8 cellular contexts compared by ENCODE assay signal in the genomic region with DNA sequence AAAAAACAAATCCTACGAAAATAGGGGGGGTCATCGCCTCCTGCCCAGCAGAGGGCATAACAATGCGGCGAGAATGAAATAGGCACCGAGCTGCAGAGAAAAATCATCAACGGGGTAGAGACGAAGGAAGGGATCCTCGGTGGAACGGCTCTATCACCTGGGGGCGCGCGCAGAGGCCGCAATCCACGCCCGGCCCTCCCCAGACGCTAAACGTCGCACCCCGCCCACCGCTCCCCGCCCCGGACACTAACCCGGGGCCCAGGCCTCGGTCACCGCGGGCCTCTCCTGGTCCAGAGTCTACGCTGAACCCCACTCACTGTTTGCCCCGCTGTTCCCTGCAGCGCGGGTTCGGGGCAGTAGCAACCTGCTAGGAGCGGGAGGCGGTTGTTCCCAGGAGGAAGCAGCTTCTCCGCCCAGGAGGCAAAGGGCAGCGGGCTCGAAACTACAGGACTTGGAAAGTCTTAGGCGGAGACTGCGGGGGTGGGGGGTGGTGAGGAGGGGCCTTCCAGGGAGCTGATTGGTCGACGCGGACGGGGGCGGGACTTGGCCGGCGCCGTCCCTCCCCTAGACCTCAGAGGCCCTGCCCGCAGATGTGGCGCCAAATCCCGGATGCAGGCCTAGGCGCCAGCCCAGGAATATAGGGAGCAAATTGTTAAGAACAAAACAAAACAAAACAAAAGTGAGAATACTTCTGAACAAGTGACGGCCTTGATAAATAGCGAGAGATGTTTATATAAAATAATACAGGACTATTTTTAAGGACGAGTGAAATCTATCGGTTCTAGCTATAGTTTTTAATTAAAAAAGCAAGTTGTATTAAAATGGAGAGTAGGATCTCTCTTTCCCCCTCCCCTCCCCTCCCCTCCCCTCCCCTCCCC. TPM values are rescaled to one million over a fixed set of nuclear protein-coding genes. Genes with fewer than 3 reads are reported as not detected.
A peak's percentile ranks its signal among the peaks of the same experiment; 100 is the strongest.
DNase-seq lines count a peak whose midpoint lies in the region; ATAC-seq and TF ChIP-seq lines count a peak whose summit lies in the region.

A gene with protein sequence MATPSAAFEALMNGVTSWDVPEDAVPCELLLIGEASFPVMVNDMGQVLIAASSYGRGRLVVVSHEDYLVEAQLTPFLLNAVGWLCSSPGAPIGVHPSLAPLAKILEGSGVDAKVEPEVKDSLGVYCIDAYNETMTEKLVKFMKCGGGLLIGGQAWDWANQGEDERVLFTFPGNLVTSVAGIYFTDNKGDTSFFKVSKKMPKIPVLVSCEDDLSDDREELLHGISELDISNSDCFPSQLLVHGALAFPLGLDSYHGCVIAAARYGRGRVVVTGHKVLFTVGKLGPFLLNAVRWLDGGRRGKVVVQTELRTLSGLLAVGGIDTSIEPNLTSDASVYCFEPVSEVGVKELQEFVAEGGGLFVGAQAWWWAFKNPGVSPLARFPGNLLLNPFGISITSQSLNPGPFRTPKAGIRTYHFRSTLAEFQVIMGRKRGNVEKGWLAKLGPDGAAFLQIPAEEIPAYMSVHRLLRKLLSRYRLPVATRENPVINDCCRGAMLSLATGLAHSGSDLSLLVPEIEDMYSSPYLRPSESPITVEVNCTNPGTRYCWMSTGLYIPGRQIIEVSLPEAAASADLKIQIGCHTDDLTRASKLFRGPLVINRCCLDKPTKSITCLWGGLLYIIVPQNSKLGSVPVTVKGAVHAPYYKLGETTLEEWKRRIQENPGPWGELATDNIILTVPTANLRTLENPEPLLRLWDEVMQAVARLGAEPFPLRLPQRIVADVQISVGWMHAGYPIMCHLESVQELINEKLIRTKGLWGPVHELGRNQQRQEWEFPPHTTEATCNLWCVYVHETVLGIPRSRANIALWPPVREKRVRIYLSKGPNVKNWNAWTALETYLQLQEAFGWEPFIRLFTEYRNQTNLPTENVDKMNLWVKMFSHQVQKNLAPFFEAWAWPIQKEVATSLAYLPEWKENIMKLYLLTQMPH (minus strand): TSS at position 467 of the 878 bp plus-strand sequence. CDS start 25,568 bp downstream, outside the sequence.

- peak within 1 kb of the TSS; percentile 97 for H3K27ac ChIP-seq in GM23248

- H3K4me2 ChIP-seq in GM23248 (ENCODE audit: unreplicated experiment) = peak within 1 kb of the TSS; percentile 94

- H3K9me3 ChIP-seq in GM23248 (ENCODE audit: low read depth) = no peaks in the 10 kb centered on the region

- intact Hi-C loops in activated T-helper 2 cell treated with anti-CD3 and anti-CD28 coated beads, Interferon-gamma antibody, Interleukin-2, Interleukin-4, amounts not matched to agents 10 μg/mL and 5 μg/mL and 100 μg/mL, durations not matched to agents 14 hours and 24 hours and 36 hours (cut with micrococcal nuclease) = loop anchor here (1.0 to 5.0 kb wide), 2 partner anchors 9 to 225 kb away; no protein-coding TSS in a partner anchor

- H3F3A ChIP-seq in GM23248 (ENCODE audit: insufficient read depth) = peaks cover 13% of the 10 kb centered on the region

- H3K4me1 Mint-ChIP-seq in activated T-helper 2 cell treated with anti-CD3 and anti-CD28 coated beads, Interferon-gamma antibody, Interleukin-2, Interleukin-4, amounts not matched to agents 10 μg/mL and 5 μg/mL and 100 μg/mL, durations not matched to agents 14 hours and 24 hours and 36 hours (ENCODE audit: low read depth) = peaks cover 23% of the 10 kb centered on the region
- peaks cover 14 to 28% of the 10 kb centered on the region in 2 donors for H3K4me1 Mint-ChIP-seq in natural killer cell treated with Interleukin-12 subunit alpha and Interleukin-12 subunit beta and Interleukin-15 and Interleukin-18, amount 100 ng/mL, for 72 hours (ENCODE audit: low read depth in 2 of 2)

- TF ChIP-seq CTCF in fibroblast of mammary gland (conservative IDR thresholded peaks at IDR 0.05; ENCODE audit: control insufficient read depth, insufficient read depth, low read depth, low read length) = peak; percentile 23

- H3K36me3 ChIP-seq in GM23248 (ENCODE audit: low read depth) = no peaks in the 10 kb centered on the region

- peak; percentile 98 for ATAC-seq in natural killer cell treated with Interleukin-12 subunit alpha and Interleukin-12 subunit beta and Interleukin-15 and Interleukin-18, amount 100 ng/mL, for 72 hours
- peak; percentile 95 for ATAC-seq in stimulated activated naive CD8-positive, alpha-beta T cell treated with anti-CD3 and anti-CD28 coated beads, Interleukin-15, Interleukin-2, amounts not matched to agents 100 U/mL and 50 U/mL, for 24 hours

- 2 to 3% methylated on average over 50 to 53 of the region's 54 CpGs for WGBS in GM23248 (ENCODE audit: low coverage in 1 of 2, low lambda C conversion rate in 2 of 2, missing lambda C conversion rate in 2 of 2), 2 experiments

- no peaks in the 10 kb centered on the region for H3K9me3 Mint-ChIP-seq in activated T-helper 2 cell treated with anti-CD3 and anti-CD28 coated beads, Interferon-gamma antibody, Interleukin-2, Interleukin-4, amounts not matched to agents 10 μg/mL and 5 μg/mL and 100 μg/mL, durations not matched to agents 14 hours and 24 hours and 36 hours
- H3K9me3 Mint-ChIP-seq in natural killer cell treated with Interleukin-12 subunit alpha and Interleukin-12 subunit beta and Interleukin-15 and Interleukin-18, amount 100 ng/mL, for 72 hours = no peaks in the 10 kb centered on the region

- peaks cover 22% of the 10 kb centered on the region for H3K4me1 ChIP-seq in GM23248 (ENCODE audit: insufficient read depth)

- H3K9me2 ChIP-seq in GM23248 (ENCODE audit: insufficient read depth) = no peaks in the 10 kb centered on the region; the same call in 1 of the 2 replicates

- no peaks in the 10 kb centered on the region for H4K20me1 ChIP-seq in GM23248 (ENCODE audit: insufficient read depth)

- H3K4me3 Mint-ChIP-seq in activated T-helper 2 cell treated with anti-CD3 and anti-CD28 coated beads, Interferon-gamma antibody, Interleukin-2, Interleukin-4, amounts not matched to agents 10 μg/mL and 5 μg/mL and 100 μg/mL, durations not matched to agents 14 hours and 24 hours and 36 hours (ENCODE audit: low read depth) = peak within 1 kb of the TSS; percentile 94
- H3K4me3 Mint-ChIP-seq in natural killer cell treated with Interleukin-12 subunit alpha and Interleukin-12 subunit beta and Interleukin-15 and Interleukin-18, amount 100 ng/mL, for 72 hours = peak within 1 kb of the TSS; percentile 94

- H2AFZ ChIP-seq in GM23248 = peak within 1 kb of the TSS; percentile 95

- H3K4me3 ChIP-seq in GM23248 (peak within 1 kb of the TSS; percentile 98), fibroblast of mammary gland (ENCODE audit: control insufficient read depth, low read depth, low read length) (peak within 1 kb of the TSS; percentile 82)

- H3K27me3 Mint-ChIP-seq in activated T-helper 2 cell treated with anti-CD3 and anti-CD28 coated beads, Interferon-gamma antibody, Interleukin-2, Interleukin-4, amounts not matched to agents 10 μg/mL and 5 μg/mL and 100 μg/mL, durations not matched to agents 14 hours and 24 hours and 36 hours (ENCODE audit: low read depth) = no peaks in the 10 kb centered on the region
- peaks cover 0 to 4% of the 10 kb centered on the region in 2 donors for H3K27me3 Mint-ChIP-seq in natural killer cell treated with Interleukin-12 subunit alpha and Interleukin-12 subunit beta and Interleukin-15 and Interleukin-18, amount 100 ng/mL, for 72 hours

- peak within 1 kb of the TSS; percentile 78 for H3K27ac Mint-ChIP-seq in activated T-helper 2 cell treated with anti-CD3 and anti-CD28 coated beads, Interferon-gamma antibody, Interleukin-2, Interleukin-4, amounts not matched to agents 10 μg/mL and 5 μg/mL and 100 μg/mL, durations not matched to agents 14 hours and 24 hours and 36 hours
- H3K27ac Mint-ChIP-seq in natural killer cell treated with Interleukin-12 subunit alpha and Interleukin-12 subunit beta and Interleukin-15 and Interleukin-18, amount 100 ng/mL, for 72 hours = peak within 1 kb of the TSS; percentile 66 to 86

- DNase-seq in EL (peak; percentile 95), GM23248 (peak; percentile 98), Kasumi-1 (lab: John Stamatoyannopoulos, UW) (peak; percentile 86 to 90), RPMI8226 (peak; percentile 96), fibroblast of mammary gland (ENCODE audit: low read depth) (peak; percentile 92)
- DNase-seq in activated T-helper 2 cell treated with anti-CD3 and anti-CD28 coated beads, Interferon-gamma antibody, Interleukin-2, Interleukin-4, amounts not matched to agents 10 μg/mL and 5 μg/mL and 100 μg/mL, durations not matched to agents 14 hours and 24 hours and 36 hours (ENCODE audit: low spot score) = peak; percentile 79
- DNase-seq in natural killer cell treated with Interleukin-12 subunit alpha and Interleukin-12 subunit beta and Interleukin-15 and Interleukin-18, amount 100 ng/mL, for 72 hours (ENCODE audit: low spot score) = peak; percentile 92
- DNase-seq in stimulated activated naive CD8-positive, alpha-beta T cell treated with anti-CD3 and anti-CD28 coated beads, Interleukin-15, Interleukin-2, amounts not matched to agents 100 U/mL and 50 U/mL, for 24 hours = peak; percentile 93

- H3K79me2 ChIP-seq in GM23248 (ENCODE audit: insufficient read depth) = peaks cover 45% of the 10 kb centered on the region

- H3K27me3 ChIP-seq in GM23248 (replicated peaks; ENCODE audit: insufficient read depth) = no peaks in the 10 kb centered on the region

- H3K9ac ChIP-seq in GM23248 = peak within 1 kb of the TSS; percentile 96

- H3K36me3 Mint-ChIP-seq in activated T-helper 2 cell treated with anti-CD3 and anti-CD28 coated beads, Interferon-gamma antibody, Interleukin-2, Interleukin-4, amounts not matched to agents 10 μg/mL and 5 μg/mL and 100 μg/mL, durations not matched to agents 14 hours and 24 hours and 36 hours (ENCODE audit: low read depth) = peaks cover 12% of the 10 kb centered on the region
- H3K36me3 Mint-ChIP-seq in natural killer cell treated with Interleukin-12 subunit alpha and Interleukin-12 subunit beta and Interleukin-15 and Interleukin-18, amount 100 ng/mL, for 72 hours = no peaks in the 10 kb centered on the region

- in situ Hi-C loops in GM23248 (cut with MboI) = no loop called here

RNA-seq across cellular contexts. Expression of the gene that starts here (rescaled TPM):
- 82.9 and 97.0 TPM in 2 replicates for total RNA-seq in GM23248 (2014; rRNA removed; shearing (Covaris generic))
- 46.5 and 47.0 TPM in 2 replicates for polyA plus RNA-seq in GM23248 (2016; fragmentation: Nextera tagmentation; extraction: Ambion mirVana)
- 18.4 and 22.7 TPM in 2 replicates for total RNA-seq in activated T-helper 2 cell treated with anti-CD3 and anti-CD28 coated beads, Interferon-gamma antibody, Interleukin-2, Interleukin-4, amounts not matched to agents 10 μg/mL and 5 μg/mL and 100 μg/mL, durations not matched to agents 14 hours and 24 hours and 36 hours
- total RNA-seq in natural killer cell treated with Interleukin-12 subunit alpha and Interleukin-12 subunit beta and Interleukin-15 and Interleukin-18, amount 100 ng/mL, for 72 hours = 10 to 100 TPM in 1 of 2 donors, 1 to 10 TPM in 1; 7.4 to 13.5 TPM

Comparison
In these comparisons a context has a peak if more than half of its experiments do, and no peak if none do; other contexts are left out.
1. Peak in every context shown above with its lines: DNase-seq, ATAC-seq, H3K4me3 ChIP-seq and H3K27ac ChIP-seq.